21 cellular contexts compared by ENCODE assay signal in the genomic region with DNA sequence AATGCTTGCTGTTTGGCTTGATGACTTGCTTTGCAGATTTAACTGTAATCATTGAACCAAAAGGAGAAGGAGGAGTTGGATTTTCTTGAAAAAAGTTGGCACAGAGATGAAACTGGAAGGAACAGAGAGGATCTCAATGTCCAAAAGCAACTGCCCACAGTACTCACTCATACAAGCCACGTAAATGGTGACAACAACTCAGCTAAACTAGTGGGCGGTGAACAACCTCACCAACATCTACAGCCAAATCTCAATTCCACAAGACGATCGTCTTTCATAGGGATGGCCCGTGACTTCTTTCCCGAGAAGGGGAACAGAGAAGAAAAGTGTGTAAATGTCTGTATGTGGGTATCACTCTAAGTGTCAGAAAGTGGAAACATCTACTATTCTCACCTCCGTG.
"Had no signal": no experiment of that assay in that cellular context is flagged by ENCODE, and none has a peak within 500 bp of the region (broad histone marks: within the 10 kb centered on the region; RNA-seq: fewer than 3 reads in every experiment).

No MANE protein-coding gene starts in this region.

- H3K36me3 ChIP-seq: sigmoid colon had no signal

- H3K27ac Mint-ChIP-seq: activated CD4-positive, alpha-beta memory T cell treated with anti-CD3 and anti-CD28 coated beads for 36 hours; activated naive CD4-positive, alpha-beta T cell treated with anti-CD3 and anti-CD28 coated beads, Interleukin-2, amount 10 ng/mL, durations not matched to agents 7 days and 5 days; mesothelial cell of epicardium; natural killer cell; T-helper 1 cell treated with Interleukin-12 subunit alpha and Interleukin-12 subunit beta and Interleukin-4 antibody, amounts not matched to agents 30 μg/mL and 1 μg/mL, for 36 hours had no signal

- FAIRE-seq: endometrium had no signal

- H3K9me3 ChIP-seq: left lung, sigmoid colon, thyroid gland had no signal

- H3K4me3 ChIP-seq: coronary artery, left lung, lung, sigmoid colon, smooth muscle cell, thyroid gland had no signal

- H3K27me3 Mint-ChIP-seq: activated CD4-positive, alpha-beta memory T cell treated with anti-CD3 and anti-CD28 coated beads for 36 hours had no signal

- H3K27ac ChIP-seq: coronary artery, left lung, sigmoid colon, thyroid gland had no signal

- H3K4me1 Mint-ChIP-seq: immature natural killer cell, mesothelial cell of epicardium, natural killer cell had no signal

- H3K27me3 ChIP-seq: left lung, sigmoid colon, thyroid gland had no signal

- H3K4me1 ChIP-seq: sigmoid colon had no signal

- H3K4me3 Mint-ChIP-seq: activated CD4-positive, alpha-beta memory T cell treated with anti-CD3 and anti-CD28 coated beads for 36 hours; activated naive CD4-positive, alpha-beta T cell treated with anti-CD3 and anti-CD28 coated beads, Interleukin-2, amount 10 ng/mL, durations not matched to agents 7 days and 5 days; immature natural killer cell; mesothelial cell of epicardium; natural killer cell; T-helper 1 cell treated with Interleukin-12 subunit alpha and Interleukin-12 subunit beta and Interleukin-4 antibody, amounts not matched to agents 30 μg/mL and 1 μg/mL, for 36 hours had no signal

- H3K4me2 ChIP-seq: smooth muscle cell had no signal

- H3K36me3 Mint-ChIP-seq: activated CD4-positive, alpha-beta memory T cell treated with anti-CD3 and anti-CD28 coated beads for 36 hours; activated naive CD4-positive, alpha-beta T cell treated with anti-CD3 and anti-CD28 coated beads, Interleukin-2, amount 10 ng/mL, durations not matched to agents 7 days and 5 days; immature natural killer cell; natural killer cell had no signal

- H3K9me3 Mint-ChIP-seq: activated CD4-positive, alpha-beta memory T cell treated with anti-CD3 and anti-CD28 coated beads for 36 hours; activated naive CD4-positive, alpha-beta T cell treated with anti-CD3 and anti-CD28 coated beads, Interleukin-2, amount 10 ng/mL, durations not matched to agents 7 days and 5 days; immature natural killer cell; mesothelial cell of epicardium; natural killer cell; T-helper 1 cell treated with Interleukin-12 subunit alpha and Interleukin-12 subunit beta and Interleukin-4 antibody, amounts not matched to agents 30 μg/mL and 1 μg/mL, for 36 hours had no signal

- DNase-seq: activated CD4-positive, alpha-beta memory T cell treated with anti-CD3 and anti-CD28 coated beads for 36 hours; activated CD4-positive, alpha-beta T cell treated with anti-CD3 and anti-CD28 coated beads for 48 hours; activated effector memory CD4-positive, alpha-beta T cell treated with Interleukin-2 at 50 U/mL for 16 hours; activated naive CD4-positive, alpha-beta T cell treated with anti-CD3 and anti-CD28 coated beads, Interleukin-2, amount 10 ng/mL, durations not matched to agents 7 days and 5 days; activated T-cell treated with anti-CD3 and anti-CD28 coated beads, Interleukin-2, amount 50 U/mL, for 48 hours; amygdala; cerebellar nuclear complex; immature natural killer cell; left lung; natural killer cell; posterior cingulate gyrus; sigmoid colon; stimulated activated CD4-positive, alpha-beta T cell treated with anti-CD3 and anti-CD28 coated beads, Interleukin-15, amount 100 ng/mL, for 24 hours; stimulated activated naive CD4-positive, alpha-beta T cell; thyroid gland had no signal
